8 cellular contexts compared by ENCODE assay signal in the genomic region with DNA sequence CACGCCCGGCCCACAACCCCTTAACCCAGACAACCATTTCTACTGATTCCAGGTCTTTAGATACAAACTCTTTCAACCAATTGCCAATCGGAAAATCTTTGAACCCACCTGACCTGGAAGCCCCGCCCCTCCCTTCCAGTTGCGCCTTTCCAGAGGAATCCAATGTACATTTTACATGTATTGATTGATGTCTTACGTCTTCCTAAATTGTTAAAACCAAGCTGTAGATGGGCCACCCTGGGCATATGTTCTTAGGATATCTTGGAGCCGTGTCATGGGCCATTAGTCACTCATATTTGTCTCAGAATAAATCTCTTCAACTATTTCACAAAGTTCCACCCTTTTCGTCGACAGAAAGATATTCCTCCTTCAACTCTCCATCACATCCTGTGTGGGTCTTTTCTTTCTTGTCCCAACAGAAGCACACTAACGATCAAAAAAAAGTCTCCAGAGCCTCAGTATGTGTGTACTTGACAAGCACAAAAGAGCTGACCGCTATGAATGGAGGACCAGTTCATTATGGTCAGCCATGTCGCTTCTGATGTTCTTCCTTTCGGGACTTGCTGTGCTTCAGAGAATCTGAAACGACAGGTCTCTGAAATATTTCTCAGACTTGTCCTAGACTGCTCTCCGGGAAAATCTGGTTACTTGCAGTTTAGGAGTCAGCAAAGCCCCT. TPM values are rescaled to one million over a fixed set of nuclear protein-coding genes. Genes with fewer than 3 reads are reported as not detected.
DNase-seq lines count a peak whose midpoint lies in the region; ATAC-seq and TF ChIP-seq lines count a peak whose summit lies in the region.

No MANE protein-coding gene starts in this region.

- H3K4me1 ChIP-seq in thymus (ENCODE audit: control insufficient read depth, insufficient read depth, low read length), result peaks cover 13% of the 10 kb centered on the region

- H3K36me3 Mint-ChIP-seq in activated naive CD8-positive, alpha-beta T cell, result peaks cover 25% of the 10 kb centered on the region

- no peak overlapping the region for H3K27ac ChIP-seq in thymus (ENCODE audit: low read depth)

- H3K27me3 ChIP-seq in kidney epithelial cell (ENCODE audit: control insufficient read depth, insufficient read depth, low read length) (no peaks in the 10 kb centered on the region), thymus (ENCODE audit: control insufficient read depth, insufficient read depth) (no peaks in the 10 kb centered on the region)

- H3K36me3 ChIP-seq in kidney epithelial cell (ENCODE audit: control insufficient read depth, insufficient read depth, low read length) (no peaks in the 10 kb centered on the region), thymus (ENCODE audit: control insufficient read depth, insufficient read depth) (peaks cover 3% of the 10 kb centered on the region)

- peaks cover 14% of the 10 kb centered on the region for H3K9me3 Mint-ChIP-seq in activated naive CD8-positive, alpha-beta T cell (ENCODE audit: low read depth)

- H3K4me3 Mint-ChIP-seq in activated naive CD8-positive, alpha-beta T cell, result peak overlapping the region; percentile 98

- H3K4me1 Mint-ChIP-seq in activated naive CD8-positive, alpha-beta T cell (ENCODE audit: low read depth), result peaks cover 32% of the 10 kb centered on the region

- peak; percentile 4 for ATAC-seq in HG03045 (IDR thresholded peaks at IDR 0.05; ENCODE audit: unreplicated experiment)

- WGBS in thymus, result 50% methylated on average over 15 of the region's 15 CpGs

- TF ChIP-seq CTCF in kidney epithelial cell (IDR thresholded peaks at IDR 0.05; ENCODE audit: insufficient read depth, low read length, poor library complexity, severe bottlenecking), result no peak

- no peaks in the 10 kb centered on the region for H3K9me3 ChIP-seq in thymus (ENCODE audit: control insufficient read depth)

- H3K27ac Mint-ChIP-seq in activated naive CD8-positive, alpha-beta T cell, result peak overlapping the region; percentile 98

- H3K4me3 ChIP-seq in kidney epithelial cell (ENCODE audit: low read depth, low read length) (peak overlapping the region; percentile 84), thymus (ENCODE audit: low read length) (peak overlapping the region; percentile 82)

- no peaks in the 10 kb centered on the region for H3K27me3 Mint-ChIP-seq in activated naive CD8-positive, alpha-beta T cell

- DNase-seq in NOMO-1 treated with DMSO at 0.1 percent for 48 hours (lab: John Stamatoyannopoulos, UW; ENCODE audit: unreplicated experiment), result peak; percentile 45
- DNase-seq in NOMO-1 treated with dmso at 0.1 percent for 144 hours (lab: John Stamatoyannopoulos, UW; ENCODE audit: unreplicated experiment), result no peak
- no peak for DNase-seq in kidney epithelial cell (ENCODE audit: low read depth)
- DNase-seq in mucosa of gallbladder (ENCODE audit: low spot score), result no peak
- DNase-seq in SIG-M5 treated with dmso at 0.1 percent for 504 hours (lab: John Stamatoyannopoulos, UW; ENCODE audit: unreplicated experiment), result no peak

RNA-seq across cellular contexts. Expression of gene ZNF749, which starts 0.6 kb away (rescaled TPM):
- total RNA-seq in kidney epithelial cell (10.4 and 14.3 TPM in 2 replicates), mucosa of gallbladder (9.8 TPM)
- 8.5 TPM for polyA plus RNA-seq in thymus

RNA-seq across cellular contexts. Expression of gene VN1R1, which starts 22.4 kb away (rescaled TPM):
- 0.41 and 0.54 TPM in 2 replicates for total RNA-seq in kidney epithelial cell
- polyA plus RNA-seq in thymus, result 0.48 TPM
- 0.95 TPM for total RNA-seq in mucosa of gallbladder

RNA-seq across cellular contexts. Expression of gene ZNF17, which starts 23.6 kb away (rescaled TPM):
- total RNA-seq in kidney epithelial cell, result 4.5 and 6.3 TPM in 2 replicates
- 5.3 TPM for polyA plus RNA-seq in thymus
- 14.4 TPM for total RNA-seq in mucosa of gallbladder

RNA-seq across cellular contexts. Expression of gene ZNF772, which starts 42.8 kb away (rescaled TPM):
- total RNA-seq in kidney epithelial cell (9.2 and 10.0 TPM in 2 replicates), mucosa of gallbladder (18.9 TPM)
- 3.6 TPM for polyA plus RNA-seq in thymus

RNA-seq across cellular contexts. Expression of gene ZNF548, which starts 44.9 kb away (rescaled TPM):
- total RNA-seq in kidney epithelial cell (12.4 and 13.1 TPM in 2 replicates), mucosa of gallbladder (23.5 TPM)
- 26.4 TPM for polyA plus RNA-seq in thymus
